ENCODE assay signal across 8 cellular contexts in genomic region chr6:159941286-159942113, GRCh38. TPM values are rescaled to one million over a fixed set of nuclear protein-coding genes. Genes with fewer than 3 reads are reported as not detected.
DNase-seq lines count a peak whose midpoint lies in the region; ATAC-seq and TF ChIP-seq lines count a peak whose summit lies in the region.

No MANE protein-coding gene starts in this region.

- no peak overlapping the region for H3K4me3 Mint-ChIP-seq in WTC11
- no peak overlapping the region for H3K4me3 Mint-ChIP-seq in progenitor cell of endocrine pancreas (ENCODE audit: low read depth)

- H3K36me3 Mint-ChIP-seq in WTC11 (peaks cover 10% of the 10 kb centered on the region), progenitor cell of endocrine pancreas (ENCODE audit: insufficient read depth) (no peaks in the 10 kb centered on the region)

- H3K9me3 Mint-ChIP-seq in WTC11, result peaks cover 35% of the 10 kb centered on the region
- peaks cover 12% of the 10 kb centered on the region for H3K9me3 Mint-ChIP-seq in progenitor cell of endocrine pancreas (ENCODE audit: low read depth)

- TF ChIP-seq CTCF in LNCaP clone FGC (IDR thresholded peaks at IDR 0.05; ENCODE audit: control insufficient read depth, extremely low read depth, insufficient read depth) (peak; percentile 59), WTC11 (IDR thresholded peaks at IDR 0.05) (no peak), progenitor cell of endocrine pancreas (IDR thresholded peaks at IDR 0.05; ENCODE audit: unreplicated experiment) (peak; percentile 35)

- H3K27ac Mint-ChIP-seq in WTC11, result no peak overlapping the region
- H3K27ac Mint-ChIP-seq in progenitor cell of endocrine pancreas, result no peak overlapping the region

- CTCF ChIA-PET in WTC11 (lab: Charles Lee), result interaction anchor here (1.0 to 1.7 kb wide), 3 partner anchors 8 to 78 kb away, joined by 3 to 8 read pairs (median 4); no protein-coding TSS in a partner anchor

- DNase-seq in stimulated activated CD8-positive, alpha-beta memory T cell treated with anti-CD3 and anti-CD28 coated beads, Interleukin-12 subunit alpha, Interleukin-12 subunit beta, amount 100 ng/mL, for 1 hour (ENCODE audit: low read depth), result peak; percentile 5
- no peak for DNase-seq in stimulated activated CD8-positive, alpha-beta memory T cell treated with anti-CD3 and anti-CD28 coated beads, Interleukin-4, amount 100 ng/mL, for 48 hours
- DNase-seq in LNCaP clone FGC (ENCODE audit: low read depth) (no peak), WTC11 (ENCODE audit: low spot score) (no peak), fibroblast of peridontal ligament (ENCODE audit: extremely low read depth) (peak; percentile 78), progenitor cell of endocrine pancreas (ENCODE audit: low spot score, unreplicated experiment) (no peak), NCI-H446 treated with DMSO at 0.1 percent for 48 hours (lab: John Stamatoyannopoulos, UW) (no peak)

- H3K27me3 Mint-ChIP-seq in WTC11 (ENCODE audit: low read depth) (peaks cover 5% of the 10 kb centered on the region; the same call in 1 of the 2 replicates), progenitor cell of endocrine pancreas (peaks cover 6% of the 10 kb centered on the region)

- peaks cover 3% of the 10 kb centered on the region for H3K4me1 Mint-ChIP-seq in WTC11
- no peaks in the 10 kb centered on the region for H3K4me1 Mint-ChIP-seq in progenitor cell of endocrine pancreas (ENCODE audit: low read depth)

- POLR2A ChIA-PET in WTC11 (lab: Charles Lee), result no interaction called here

- no peak overlapping the region for H3K4me3 ChIP-seq in LNCaP clone FGC (ENCODE audit: low read depth, low read length)

- ATAC-seq in GM21825 (IDR thresholded peaks at IDR 0.05; ENCODE audit: unreplicated experiment) (peak; percentile 82), WTC11 (peak; percentile 66)

TF ChIP-seq in WTC11, 78 proteins besides CTCF, POLR2A, EP300 and RAD21:
- TF ChIP-seq STAT6 (CRISPR knock-in tag; conservative IDR thresholded peaks at IDR 0.05; ENCODE audit: low read depth), result no peak

RNA-seq across cellular contexts. Expression of gene IGF2R, which starts 27.4 kb away (rescaled TPM):
- total RNA-seq in WTC11 (2021), result 59.4 to 75.3 TPM (median 62.3 TPM) in 3 replicates
- total RNA-seq in progenitor cell of endocrine pancreas, result 144 and 147 TPM in 2 replicates

RNA-seq across cellular contexts. Expression of gene MAS1, which starts 50.7 kb away (rescaled TPM):
- total RNA-seq in WTC11 (2021) (0.53 to 0.68 TPM (median 0.62 TPM) in 3 replicates), progenitor cell of endocrine pancreas (not detected in 2 replicates)

Comparison
In these comparisons a context has a peak if more than half of its experiments do, and no peak if none do; other contexts are left out.
1. DNase-seq: peak in stimulated activated CD8-positive, alpha-beta memory T cell treated with anti-CD3 and anti-CD28 coated beads, Interleukin-12 subunit alpha, Interleukin-12 subunit beta, amount 100 ng/mL, for 1 hour (single experiment) and fibroblast of peridontal ligament (single experiment); none in stimulated activated CD8-positive, alpha-beta memory T cell treated with anti-CD3 and anti-CD28 coated beads, Interleukin-4, amount 100 ng/mL, for 48 hours (single experiment), LNCaP clone FGC (single experiment), WTC11 (single experiment), progenitor cell of endocrine pancreas (single experiment) and NCI-H446 treated with DMSO at 0.1 percent for 48 hours (single experiment).